Comparison of ENCODE assay signal across 13 cellular contexts in genomic region chrX:134161162-134161561, GRCh38.
A peak's percentile ranks its signal among the peaks of the same experiment; 100 is the strongest.
DNase-seq lines count a peak whose midpoint lies in the region; ATAC-seq lines count a peak whose summit lies in the region.
"Had no signal": no experiment of that assay in that cellular context is flagged by ENCODE, and none has a peak within 500 bp of the region (broad histone marks: within the 10 kb centered on the region; RNA-seq: fewer than 3 reads in every experiment).

No MANE protein-coding gene starts in this region.

- H3K9me3 Mint-ChIP-seq in activated naive CD4-positive, alpha-beta T cell treated with anti-CD3 and anti-CD28 coated beads for 36 hours = no peaks in the 10 kb centered on the region
- no peaks in the 10 kb centered on the region for H3K9me3 Mint-ChIP-seq in stimulated activated naive B cell treated with anti-CD40 and anti-IgM and Interleukin-4, amounts not matched to agents 10 μg/mL and 1 μg/mL and 100 μg/mL, for 72 hours
- H3K9me3 Mint-ChIP-seq: T-cell had no signal

- no peak overlapping the region for H3K4me3 ChIP-seq in HAP-1

- H3K36me3 ChIP-seq in HAP-1 (replicated peaks) = no peaks in the 10 kb centered on the region

- peaks cover 19% of the 10 kb centered on the region for H3K4me1 Mint-ChIP-seq in activated naive CD4-positive, alpha-beta T cell treated with anti-CD3 and anti-CD28 coated beads for 36 hours (ENCODE audit: low read depth)
- peaks cover 6 to 14% of the 10 kb centered on the region in 2 donors for H3K4me1 Mint-ChIP-seq in stimulated activated naive B cell treated with anti-CD40 and anti-IgM and Interleukin-4, amounts not matched to agents 10 μg/mL and 1 μg/mL and 100 μg/mL, for 72 hours

- intact Hi-C loops in activated naive CD4-positive, alpha-beta T cell treated with anti-CD3 and anti-CD28 coated beads for 36 hours (cut with micrococcal nuclease) = no loop called here

- no peak overlapping the region for H3K4me3 Mint-ChIP-seq in activated naive CD4-positive, alpha-beta T cell treated with anti-CD3 and anti-CD28 coated beads for 36 hours
- H3K4me3 Mint-ChIP-seq in stimulated activated naive B cell treated with anti-CD40 and anti-IgM and Interleukin-4, amounts not matched to agents 10 μg/mL and 1 μg/mL and 100 μg/mL, for 72 hours = peak overlapping the region in 1 of 2 donors; percentile 7
- H3K4me3 Mint-ChIP-seq: neural crest cell, T-cell had no signal

- CTCF ChIA-PET in activated naive CD4-positive, alpha-beta T cell treated with anti-CD3 and anti-CD28 coated beads for 36 hours (lab: Charles Lee) = interaction anchor here (0.7 kb wide), 1 partner anchor 30 kb away, joined by 3 read pairs; no protein-coding TSS in a partner anchor

- H3K4me1 ChIP-seq in HAP-1 = no peaks in the 10 kb centered on the region

- ATAC-seq in HG02588 (IDR thresholded peaks at IDR 0.05; ENCODE audit: unreplicated experiment) (peak; percentile 73), HG03432 (IDR thresholded peaks at IDR 0.05; ENCODE audit: unreplicated experiment) (peak; percentile 91)
- peak; percentile 79 to 82 for ATAC-seq in stimulated activated naive B cell treated with anti-CD40 and anti-IgM and Interleukin-4, amounts not matched to agents 10 μg/mL and 1 μg/mL and 100 μg/mL, for 72 hours (replicated peaks)
- ATAC-seq: T-cell had no signal

- no peaks in the 10 kb centered on the region for H3K9me3 ChIP-seq in HAP-1

- peaks cover 2% of the 10 kb centered on the region; the same call in 1 of the 2 replicates for H3K27me3 ChIP-seq in HAP-1 (ENCODE audit: low read depth)

- no peaks in the 10 kb centered on the region for H3K36me3 Mint-ChIP-seq in activated naive CD4-positive, alpha-beta T cell treated with anti-CD3 and anti-CD28 coated beads for 36 hours (ENCODE audit: low read depth)
- no peaks in the 10 kb centered on the region for H3K36me3 Mint-ChIP-seq in stimulated activated naive B cell treated with anti-CD40 and anti-IgM and Interleukin-4, amounts not matched to agents 10 μg/mL and 1 μg/mL and 100 μg/mL, for 72 hours
- H3K36me3 Mint-ChIP-seq: T-cell had no signal

- in situ Hi-C loops in HAP-1 (cut with MboI; ENCODE audit: low sequenced_read_pairs) = no loop called here

- H3K27me3 Mint-ChIP-seq in activated naive CD4-positive, alpha-beta T cell treated with anti-CD3 and anti-CD28 coated beads for 36 hours (ENCODE audit: low read depth) = no peaks in the 10 kb centered on the region
- peaks cover 0 to 8% of the 10 kb centered on the region in 2 donors for H3K27me3 Mint-ChIP-seq in stimulated activated naive B cell treated with anti-CD40 and anti-IgM and Interleukin-4, amounts not matched to agents 10 μg/mL and 1 μg/mL and 100 μg/mL, for 72 hours

- H3K27ac Mint-ChIP-seq in activated naive CD4-positive, alpha-beta T cell treated with anti-CD3 and anti-CD28 coated beads for 36 hours = no peak overlapping the region
- no peak overlapping the region for H3K27ac Mint-ChIP-seq in stimulated activated naive B cell treated with anti-CD40 and anti-IgM and Interleukin-4, amounts not matched to agents 10 μg/mL and 1 μg/mL and 100 μg/mL, for 72 hours
- H3K27ac Mint-ChIP-seq: T-cell had no signal

- peak; percentile 4 for DNase-seq in activated naive CD4-positive, alpha-beta T cell treated with anti-CD3 and anti-CD28 coated beads for 36 hours
- no peak for DNase-seq in activated naive CD4-positive, alpha-beta T cell treated with anti-CD3 and anti-CD28 coated beads, Interleukin-2, amount 50 U/mL, for 16 hours
- DNase-seq in stimulated activated naive B cell treated with anti-CD40 and anti-IgM and Interleukin-4, amounts not matched to agents 10 μg/mL and 1 μg/mL and 100 μg/mL, for 72 hours = no peak
- DNase-seq in HAP-1 (ENCODE audit: low spot score in 2 of 2) (no peak), activated gamma-delta T cell treated with Interleukin-2 at 50 U/mL for 16 hours (no peak)
- DNase-seq in stimulated activated CD4-positive, alpha-beta T cell treated with anti-CD3 and anti-CD28 coated beads, Interleukin-4, amount 100 ng/mL, for 4 hours = no peak
- DNase-seq: ACHN; GF-D8; stimulated activated CD4-positive, alpha-beta T cell treated with anti-CD3 and anti-CD28 coated beads, Interleukin-1b, Interleukin-23, amount 100 ng/mL, for 48 hours; T-cell had no signal
